ENCODE assay signal across 12 cellular contexts in the genomic region with DNA sequence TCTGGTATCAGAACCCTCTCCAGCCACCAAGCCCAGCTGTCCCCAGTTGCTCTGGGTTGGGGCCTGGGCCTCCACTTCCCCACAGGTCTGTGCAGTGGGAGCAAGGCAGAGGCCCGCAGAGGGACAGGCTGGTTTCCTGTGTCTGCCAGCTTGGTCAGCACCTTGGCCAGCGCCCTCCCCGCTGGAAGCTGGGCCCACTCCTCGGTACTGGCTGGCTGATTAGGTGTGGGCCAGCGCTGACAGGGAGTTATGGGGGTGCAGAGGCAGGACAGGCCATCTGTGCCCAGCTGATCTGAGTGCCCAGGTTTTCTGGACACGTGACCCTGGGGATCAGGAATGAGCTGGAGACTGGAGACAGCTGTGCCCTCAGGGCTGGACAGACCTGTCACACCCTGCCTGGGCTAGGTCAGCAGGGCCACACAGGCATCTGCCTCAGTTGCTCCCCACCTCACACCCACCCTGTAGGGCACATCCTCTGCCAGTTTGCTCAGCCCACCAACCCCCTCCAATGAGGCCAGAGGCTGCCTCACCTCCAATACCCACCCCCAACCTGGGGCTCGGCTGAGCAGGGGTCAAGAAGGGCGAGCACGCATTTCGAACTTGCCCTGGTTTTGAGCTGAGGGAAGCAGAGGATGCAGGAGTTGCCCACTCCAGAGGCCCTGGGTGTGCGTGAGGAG.
A peak's percentile ranks its signal among the peaks of the same experiment; 100 is the strongest.
DNase-seq lines count a peak whose midpoint lies in the region; ATAC-seq, FAIRE-seq and TF ChIP-seq lines count a peak whose summit lies in the region.
"Had no signal": no experiment of that assay in that cellular context is flagged by ENCODE, and none has a peak within 500 bp of the region (broad histone marks: within the 10 kb centered on the region; RNA-seq: fewer than 3 reads in every experiment).

No MANE protein-coding gene starts in this region.

- TF ChIP-seq EP300 in SK-N-SH (IDR thresholded peaks at IDR 0.05; ENCODE audit: borderline replicate concordance in 1 of 2, low read depth in 1 of 2, low read length in 1 of 2) = no peak

- DNase-seq in HAP-1 (ENCODE audit: low spot score in 2 of 2) (peak; percentile 7 to 68), SK-N-SH (no peak), fibroblast of villous mesenchyme (ENCODE audit: low read depth) (peak; percentile 19), sciatic nerve (ENCODE audit: low spot score) (no peak), frontal cortex (ENCODE audit: low spot score in 2 of 2) (no peak), T-helper 2 cell (no peak)
- DNase-seq: NCI-H446 had no signal

- no peaks in the 10 kb centered on the region for H3K9me3 Mint-ChIP-seq in stimulated activated memory B cell treated with anti-CD40 and anti-IgM and Interleukin-4, amounts not matched to agents 10 μg/mL and 1 μg/mL and 100 μg/mL, for 72 hours
- H3K9me3 Mint-ChIP-seq: T-helper 1 cell treated with Interleukin-12 subunit alpha and Interleukin-12 subunit beta and Interleukin-4 antibody, amounts not matched to agents 30 μg/mL and 1 μg/mL, for 36 hours had no signal

- ATAC-seq in sciatic nerve = peak; percentile 42
- no peak for ATAC-seq in stimulated activated memory B cell treated with anti-CD40 and anti-IgM and Interleukin-4, amounts not matched to agents 10 μg/mL and 1 μg/mL and 100 μg/mL, for 72 hours

- intact Hi-C loops in sciatic nerve (cut with DNase I) = no loop called here

- no peak overlapping the region; a peak in 1 of 4 replicates for H3K27ac ChIP-seq in SK-N-SH (ENCODE audit: low read depth in 2 of 2, low read length in 1 of 2)
- H3K27ac ChIP-seq: KMS-11 had no signal

- CTCF ChIA-PET in SK-N-SH (lab: Yijun Ruan, JAX) = interaction anchor here (0.8 to 3.3 kb wide), 6 partner anchors 19 to 187 kb away, joined by 3 to 13 read pairs (median 3); no protein-coding TSS in a partner anchor

- no peaks in the 10 kb centered on the region for H3K79me2 ChIP-seq in SK-N-SH (ENCODE audit: insufficient read depth)

- no peaks in the 10 kb centered on the region; the same call in 1 of the 2 replicates for H3K27me3 ChIP-seq in HAP-1 (ENCODE audit: low read depth)
- no peaks in the 10 kb centered on the region for H3K27me3 ChIP-seq in SK-N-SH (ENCODE audit: insufficient read depth)

- FAIRE-seq in frontal cortex (lab: Jason Lieb, UNC) = no peak
- FAIRE-seq: endometrium, islet of Langerhans had no signal

- H4K20me1 ChIP-seq in SK-N-SH (ENCODE audit: insufficient read depth) = no peaks in the 10 kb centered on the region

- POLR2A ChIA-PET in SK-N-SH (lab: Yijun Ruan, JAX) = interaction anchor here (0.8 kb wide), 1 partner anchor 13 kb away, joined by 3 read pairs; no protein-coding TSS in a partner anchor

- no peaks in the 10 kb centered on the region for H3K36me3 Mint-ChIP-seq in stimulated activated memory B cell treated with anti-CD40 and anti-IgM and Interleukin-4, amounts not matched to agents 10 μg/mL and 1 μg/mL and 100 μg/mL, for 72 hours

- in situ Hi-C loops in HAP-1 (cut with MboI; ENCODE audit: low sequenced_read_pairs) = no loop called here

- H3K4me1 Mint-ChIP-seq in stimulated activated memory B cell treated with anti-CD40 and anti-IgM and Interleukin-4, amounts not matched to agents 10 μg/mL and 1 μg/mL and 100 μg/mL, for 72 hours = no peaks in the 10 kb centered on the region

- no peak for TF ChIP-seq RAD21 in SK-N-SH (IDR thresholded peaks at IDR 0.05; ENCODE audit: low read length)

- TF ChIP-seq CTCF in SK-N-SH (IDR thresholded peaks at IDR 0.05) (no peak), fibroblast of villous mesenchyme (IDR thresholded peaks at IDR 0.05; ENCODE audit: insufficient read depth, low read depth, low read length) (no peak)

- no peak overlapping the region for H2AFZ ChIP-seq in SK-N-SH (ENCODE audit: low read depth)

- peaks cover 19% of the 10 kb centered on the region for H3K27me3 Mint-ChIP-seq in stimulated activated memory B cell treated with anti-CD40 and anti-IgM and Interleukin-4, amounts not matched to agents 10 μg/mL and 1 μg/mL and 100 μg/mL, for 72 hours

- no peak overlapping the region for H3K27ac Mint-ChIP-seq in stimulated activated memory B cell treated with anti-CD40 and anti-IgM and Interleukin-4, amounts not matched to agents 10 μg/mL and 1 μg/mL and 100 μg/mL, for 72 hours
- H3K27ac Mint-ChIP-seq: T-helper 1 cell treated with Interleukin-12 subunit alpha and Interleukin-12 subunit beta and Interleukin-4 antibody, amounts not matched to agents 30 μg/mL and 1 μg/mL, for 36 hours had no signal

- H3K4me3 ChIP-seq in HAP-1 (no peak overlapping the region), SK-N-SH (ENCODE audit: low read depth in 2 of 2, low read length in 1 of 2) (no peak overlapping the region), fibroblast of villous mesenchyme (ENCODE audit: low read depth, low read length) (no peak overlapping the region)

- no peak overlapping the region for H3K4me3 Mint-ChIP-seq in stimulated activated memory B cell treated with anti-CD40 and anti-IgM and Interleukin-4, amounts not matched to agents 10 μg/mL and 1 μg/mL and 100 μg/mL, for 72 hours
- H3K4me3 Mint-ChIP-seq: T-helper 1 cell treated with Interleukin-12 subunit alpha and Interleukin-12 subunit beta and Interleukin-4 antibody, amounts not matched to agents 30 μg/mL and 1 μg/mL, for 36 hours had no signal

- H3K9me3 ChIP-seq in HAP-1 (no peaks in the 10 kb centered on the region), SK-N-SH (no peaks in the 10 kb centered on the region)

- no peak overlapping the region for H3K9ac ChIP-seq in SK-N-SH
- H3K9ac ChIP-seq: KMS-11 had no signal

- H3K4me2 ChIP-seq in SK-N-SH = no peak overlapping the region
- H3K4me2 ChIP-seq: KMS-11 had no signal

- peaks cover 10% of the 10 kb centered on the region for H3F3A ChIP-seq in SK-N-SH (replicated peaks; ENCODE audit: insufficient read depth)

- H3K9me2 ChIP-seq in SK-N-SH = no peaks in the 10 kb centered on the region

- 50% methylated on average over 2 of the region's 11 CpGs for WGBS in SK-N-SH (ENCODE audit: low lambda C conversion rate)

- H3K4me1 ChIP-seq in HAP-1 (peaks cover 9% of the 10 kb centered on the region; the same call in 1 of the 2 replicates), SK-N-SH (ENCODE audit: control insufficient read depth in 1 of 2, insufficient read depth in 2 of 2, low read depth in 1 of 2, low read length in 1 of 2) (peaks cover 0 to 30% of the 10 kb centered on the region in 2 experiments; a peak in 1 of 4 replicates)

- H3K36me3 ChIP-seq in HAP-1 (replicated peaks) (no peaks in the 10 kb centered on the region), SK-N-SH (replicated peaks in 1 of 2; ENCODE audit: control insufficient read depth in 1 of 2, insufficient read depth in 2 of 2, low read length in 1 of 2) (no peaks in the 10 kb centered on the region)

TF ChIP-seq in SK-N-SH, 30 proteins besides CTCF, POLR2A, EP300 and RAD21:
- TF ChIP-seq, protein P1, sequence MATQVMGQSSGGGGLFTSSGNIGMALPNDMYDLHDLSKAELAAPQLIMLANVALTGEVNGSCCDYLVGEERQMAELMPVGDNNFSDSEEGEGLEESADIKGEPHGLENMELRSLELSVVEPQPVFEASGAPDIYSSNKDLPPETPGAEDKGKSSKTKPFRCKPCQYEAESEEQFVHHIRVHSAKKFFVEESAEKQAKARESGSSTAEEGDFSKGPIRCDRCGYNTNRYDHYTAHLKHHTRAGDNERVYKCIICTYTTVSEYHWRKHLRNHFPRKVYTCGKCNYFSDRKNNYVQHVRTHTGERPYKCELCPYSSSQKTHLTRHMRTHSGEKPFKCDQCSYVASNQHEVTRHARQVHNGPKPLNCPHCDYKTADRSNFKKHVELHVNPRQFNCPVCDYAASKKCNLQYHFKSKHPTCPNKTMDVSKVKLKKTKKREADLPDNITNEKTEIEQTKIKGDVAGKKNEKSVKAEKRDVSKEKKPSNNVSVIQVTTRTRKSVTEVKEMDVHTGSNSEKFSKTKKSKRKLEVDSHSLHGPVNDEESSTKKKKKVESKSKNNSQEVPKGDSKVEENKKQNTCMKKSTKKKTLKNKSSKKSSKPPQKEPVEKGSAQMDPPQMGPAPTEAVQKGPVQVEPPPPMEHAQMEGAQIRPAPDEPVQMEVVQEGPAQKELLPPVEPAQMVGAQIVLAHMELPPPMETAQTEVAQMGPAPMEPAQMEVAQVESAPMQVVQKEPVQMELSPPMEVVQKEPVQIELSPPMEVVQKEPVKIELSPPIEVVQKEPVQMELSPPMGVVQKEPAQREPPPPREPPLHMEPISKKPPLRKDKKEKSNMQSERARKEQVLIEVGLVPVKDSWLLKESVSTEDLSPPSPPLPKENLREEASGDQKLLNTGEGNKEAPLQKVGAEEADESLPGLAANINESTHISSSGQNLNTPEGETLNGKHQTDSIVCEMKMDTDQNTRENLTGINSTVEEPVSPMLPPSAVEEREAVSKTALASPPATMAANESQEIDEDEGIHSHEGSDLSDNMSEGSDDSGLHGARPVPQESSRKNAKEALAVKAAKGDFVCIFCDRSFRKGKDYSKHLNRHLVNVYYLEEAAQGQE (IDR thresholded peaks at IDR 0.05; ENCODE audit: low read depth, low read length) = peak; percentile 95
- TF ChIP-seq, protein P2, sequence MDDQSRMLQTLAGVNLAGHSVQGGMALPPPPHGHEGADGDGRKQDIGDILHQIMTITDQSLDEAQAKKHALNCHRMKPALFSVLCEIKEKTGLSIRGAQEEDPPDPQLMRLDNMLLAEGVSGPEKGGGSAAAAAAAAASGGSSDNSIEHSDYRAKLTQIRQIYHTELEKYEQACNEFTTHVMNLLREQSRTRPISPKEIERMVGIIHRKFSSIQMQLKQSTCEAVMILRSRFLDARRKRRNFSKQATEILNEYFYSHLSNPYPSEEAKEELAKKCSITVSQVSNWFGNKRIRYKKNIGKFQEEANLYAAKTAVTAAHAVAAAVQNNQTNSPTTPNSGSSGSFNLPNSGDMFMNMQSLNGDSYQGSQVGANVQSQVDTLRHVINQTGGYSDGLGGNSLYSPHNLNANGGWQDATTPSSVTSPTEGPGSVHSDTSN (IDR thresholded peaks at IDR 0.05) = no peak

Comparison
In these comparisons a context has a peak if more than half of its experiments do, and no peak if none do; other contexts are left out.
1. DNase-seq: peak in HAP-1 (2 of 2) and fibroblast of villous mesenchyme (single experiment); none in SK-N-SH (single experiment), sciatic nerve (single experiment), frontal cortex (0 of 2) and T-helper 2 cell (0 of 5).